In genomic region chrX:118751950-118752783, GRCh38 we compare ENCODE assay signal across 9 cellular contexts. TPM values are rescaled to one million over a fixed set of nuclear protein-coding genes. Genes with fewer than 3 reads are reported as not detected.
DNase-seq lines count a peak whose midpoint lies in the region; ATAC-seq and TF ChIP-seq lines count a peak whose summit lies in the region.
"Had no signal": no experiment of that assay in that cellular context is flagged by ENCODE, and none has a peak within 500 bp of the region (broad histone marks: within the 10 kb centered on the region; RNA-seq: fewer than 3 reads in every experiment).

No MANE protein-coding gene starts in this region.

- no peaks in the 10 kb centered on the region for H3K36me3 Mint-ChIP-seq in CD8-positive, alpha-beta T cell

- H3K27ac ChIP-seq in RWPE2 (ENCODE audit: poor library complexity, severe bottlenecking) = no peak overlapping the region
- H3K27ac ChIP-seq in CD8-positive, alpha-beta T cell (ENCODE audit: low read depth, low read length) = no peak overlapping the region
- H3K27ac ChIP-seq in mesenchymal stem cell (ENCODE audit: low read length, poor library complexity, severe bottlenecking) = no peak overlapping the region

- CTCF ChIA-PET in CD8-positive, alpha-beta T cell (lab: Charles Lee) = no interaction called here

- POLR2A ChIA-PET in CD8-positive, alpha-beta T cell (lab: Charles Lee) = no interaction called here

- TF ChIP-seq CTCF in RWPE2 (IDR thresholded peaks at IDR 0.05; ENCODE audit: poor library complexity, severe bottlenecking) = no peak
- no peak for TF ChIP-seq CTCF in CD8-positive, alpha-beta T cell (IDR thresholded peaks at IDR 0.05)

- H3K79me1 ChIP-seq in mesenchymal stem cell (replicated peaks; ENCODE audit: low read length, poor library complexity, severe bottlenecking) = peaks cover 1% of the 10 kb centered on the region

- H2BK120ac ChIP-seq in mesenchymal stem cell (ENCODE audit: low read depth, low read length) = no peak overlapping the region

- no peak overlapping the region for H2AFZ ChIP-seq in mesenchymal stem cell (ENCODE audit: low read depth, low read length)

- no peak overlapping the region for H3K4me3 Mint-ChIP-seq in CD8-positive, alpha-beta T cell

- 96% methylated on average over 7 of the region's 9 CpGs for WGBS in mesenchymal stem cell

- H3K4me3 ChIP-seq in RWPE2 (ENCODE audit: severe bottlenecking) (no peak overlapping the region), mesenchymal stem cell (ENCODE audit: insufficient read depth in 1 of 2, low read depth in 1 of 2, low read length in 2 of 2) (no peak overlapping the region)
- no peak overlapping the region for H3K4me3 ChIP-seq in CD8-positive, alpha-beta T cell (ENCODE audit: low read depth, low read length)
- H3K4me3 ChIP-seq: HAP-1 had no signal

- H2BK15ac ChIP-seq in mesenchymal stem cell (ENCODE audit: low read depth, poor library complexity, severe bottlenecking) = no peak overlapping the region

- DNase-seq in ELR (ENCODE audit: low read depth) = peak; percentile 7
- no peak for DNase-seq in RWPE2 (ENCODE audit: low spot score)
- no peak for DNase-seq in CD8-positive, alpha-beta T cell
- DNase-seq in mesenchymal stem cell = no peak
- DNase-seq in NCI-H128 (lab: John Stamatoyannopoulos, UW; ENCODE audit: unreplicated experiment) = no peak
- DNase-seq in ecto neural progenitor cell (ENCODE audit: low spot score) = no peak

- peaks cover 5% of the 10 kb centered on the region for H3K4me1 ChIP-seq in RWPE2 (ENCODE audit: insufficient read depth, poor library complexity, severe bottlenecking)
- H3K4me1 ChIP-seq in CD8-positive, alpha-beta T cell (ENCODE audit: insufficient read depth, low read length) = no peaks in the 10 kb centered on the region
- H3K4me1 ChIP-seq in mesenchymal stem cell (ENCODE audit: control insufficient read depth, insufficient read depth, low read depth, low read length) = no peaks in the 10 kb centered on the region
- H3K4me1 ChIP-seq: HAP-1 had no signal

- H3K27me3 ChIP-seq in RWPE2 (ENCODE audit: insufficient read depth, poor library complexity, severe bottlenecking) (no peaks in the 10 kb centered on the region), mesenchymal stem cell (ENCODE audit: control insufficient read depth in 1 of 2, insufficient read depth in 1 of 2, low read length in 2 of 2) (peaks cover 0 to 10% of the 10 kb centered on the region in 2 experiments)
- no peaks in the 10 kb centered on the region for H3K27me3 ChIP-seq in CD8-positive, alpha-beta T cell (ENCODE audit: insufficient read depth, low read length)

- no peaks in the 10 kb centered on the region for H3K9me3 Mint-ChIP-seq in CD8-positive, alpha-beta T cell

- intact Hi-C loops in CD8-positive, alpha-beta T cell (cut with DNase I, micrococcal nuclease) = no loop called here

- peak; percentile 96 for ATAC-seq in GM19397 (IDR thresholded peaks at IDR 0.05; ENCODE audit: unreplicated experiment)
- ATAC-seq in HG03060 (IDR thresholded peaks at IDR 0.05; ENCODE audit: low read depth, unreplicated experiment) = peak; percentile 57
- peak; percentile 45; the same call in 1 of the 3 replicates for ATAC-seq in RWPE2 (ENCODE audit: low read depth)
- no peak for ATAC-seq in CD8-positive, alpha-beta T cell

- 0 out of 2 replicates have a peak, but pooled peaks cover 4% of the 10 kb centered on the region for H3K36me3 ChIP-seq in RWPE2 (ENCODE audit: low read depth)
- H3K36me3 ChIP-seq in CD8-positive, alpha-beta T cell (ENCODE audit: insufficient read depth, low read length) = no peaks in the 10 kb centered on the region
- H3K36me3 ChIP-seq in mesenchymal stem cell (ENCODE audit: control insufficient read depth in 1 of 2, insufficient read depth in 2 of 2, low read depth in 1 of 2, low read length in 2 of 2) = peaks cover 0 to 37% of the 10 kb centered on the region in 2 experiments
- H3K36me3 ChIP-seq: HAP-1 had no signal

- no peak overlapping the region for H3K23ac ChIP-seq in mesenchymal stem cell (ENCODE audit: low read length in 2 of 2)

- no peak overlapping the region for H3K9ac ChIP-seq in mesenchymal stem cell (ENCODE audit: low read length)

- no peak overlapping the region for H3K27ac Mint-ChIP-seq in CD8-positive, alpha-beta T cell

- no peak overlapping the region for H3K18ac ChIP-seq in mesenchymal stem cell (ENCODE audit: low read depth in 1 of 2, low read length in 2 of 2)

- no peak overlapping the region for H2AK5ac ChIP-seq in mesenchymal stem cell (ENCODE audit: low read length, severe bottlenecking)

- no peak overlapping the region for H2BK12ac ChIP-seq in mesenchymal stem cell (ENCODE audit: low read length in 2 of 2)

- H2BK5ac ChIP-seq in mesenchymal stem cell (ENCODE audit: low read depth, low read length, poor library complexity, severe bottlenecking) = no peak overlapping the region

- H3K9me3 ChIP-seq in RWPE2 (ENCODE audit: severe bottlenecking) (no peaks in the 10 kb centered on the region), mesenchymal stem cell (ENCODE audit: control insufficient read depth, low read length) (no peaks in the 10 kb centered on the region)
- no peaks in the 10 kb centered on the region for H3K9me3 ChIP-seq in CD8-positive, alpha-beta T cell (ENCODE audit: low read length)
- H3K9me3 ChIP-seq: HAP-1 had no signal

- H4K91ac ChIP-seq in mesenchymal stem cell (ENCODE audit: low read length) = no peak overlapping the region

- H3K14ac ChIP-seq in mesenchymal stem cell (ENCODE audit: low read length in 2 of 2) = no peak overlapping the region

- H3K4me1 Mint-ChIP-seq in CD8-positive, alpha-beta T cell (ENCODE audit: low read depth) = no peaks in the 10 kb centered on the region

- no peak overlapping the region for H3K4me2 ChIP-seq in mesenchymal stem cell (ENCODE audit: low read length, poor library complexity, severe bottlenecking)

- H3K27me3 Mint-ChIP-seq in CD8-positive, alpha-beta T cell (ENCODE audit: low read depth) = peaks cover 7% of the 10 kb centered on the region

- H4K8ac ChIP-seq in mesenchymal stem cell (ENCODE audit: low read length) = no peak overlapping the region

- no peak overlapping the region for H3K4ac ChIP-seq in mesenchymal stem cell (ENCODE audit: low read depth in 1 of 2, low read length in 2 of 2)

RNA-seq across cellular contexts. Expression of gene IL13RA1, which starts 24.8 kb away (rescaled TPM):
- total RNA-seq in CD8-positive, alpha-beta T cell = under 1 TPM in 1 of 2 experiments, not detected in 1; 0.22 TPM
- 61.7 TPM for polyA plus RNA-seq in mesenchymal stem cell (2013, experiment 1 of 2)
- polyA plus RNA-seq in mesenchymal stem cell (2013, experiment 2 of 2) = 63.3 TPM
